ENCODE assay signal across 8 cellular contexts in the genomic region with DNA sequence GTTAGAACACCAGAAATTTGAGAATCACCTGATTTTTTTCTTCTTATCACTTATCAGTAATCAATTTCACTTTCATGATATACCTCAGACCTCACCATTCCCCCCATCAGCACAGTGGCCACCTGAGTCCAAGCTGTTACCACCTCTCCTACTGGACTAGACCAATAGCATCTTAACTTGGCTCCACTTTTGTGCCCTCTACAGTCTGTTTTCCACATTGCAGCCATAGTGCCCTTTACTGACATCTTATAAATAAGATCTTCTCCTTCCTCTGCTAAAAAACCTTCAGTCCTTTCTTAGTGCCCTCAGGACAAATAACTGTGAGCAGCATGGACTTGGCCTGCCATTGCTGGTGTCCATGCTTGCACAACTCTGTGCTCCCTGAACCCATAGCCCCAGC.
DNase-seq lines count a peak whose midpoint lies in the region; ATAC-seq, FAIRE-seq and TF ChIP-seq lines count a peak whose summit lies in the region.

No MANE protein-coding gene starts in this region.

- DNase-seq in EL (peak; percentile 32), erythroblast (lab: John Stamatoyannopoulos, UW) (peak; percentile 64 to 68), small intestine (peak; percentile 44), occipital lobe (lab: John Stamatoyannopoulos, UW) (no peak), C1 segment of cervical spinal cord (lab: John Stamatoyannopoulos, UW) (no peak)

- H3K79me2 ChIP-seq in OCI-LY1 (ENCODE audit: insufficient read depth, low read length): no peaks in the 10 kb centered on the region

- H3K27me3 ChIP-seq in OCI-LY1 (ENCODE audit: insufficient read depth, low read length): no peaks in the 10 kb centered on the region
- no peaks in the 10 kb centered on the region for H3K27me3 ChIP-seq in small intestine (ENCODE audit: control insufficient read depth in 2 of 2, insufficient read depth in 2 of 2, low read length in 2 of 2)

- FAIRE-seq in small intestine (lab: Jason Lieb, UNC): no peak

- peak; percentile 86 for TF ChIP-seq CTCF in OCI-LY1 (IDR thresholded peaks at IDR 0.05; ENCODE audit: low read length)

- no peak overlapping the region for H3K9ac ChIP-seq in OCI-LY1 (ENCODE audit: low read length)

- no peaks in the 10 kb centered on the region for H3K9me2 ChIP-seq in OCI-LY1 (ENCODE audit: low read depth, low read length)

- no peak for TF ChIP-seq POLR2A in erythroblast (IDR thresholded peaks at IDR 0.05; ENCODE audit: low read length)

- no peaks in the 10 kb centered on the region for H3K36me3 ChIP-seq in OCI-LY1 (ENCODE audit: insufficient read depth, low read length)
- no peaks in the 10 kb centered on the region for H3K36me3 ChIP-seq in small intestine (ENCODE audit: control insufficient read depth in 2 of 2, insufficient read depth in 2 of 2, low read length in 2 of 2)

- ATAC-seq in GM19025 (IDR thresholded peaks at IDR 0.05; ENCODE audit: low read depth, unreplicated experiment): peak; percentile 53
- ATAC-seq in HG03045 (IDR thresholded peaks at IDR 0.05; ENCODE audit: unreplicated experiment): peak; percentile 69

- no peak overlapping the region for H3K27ac ChIP-seq in OCI-LY1 (ENCODE audit: low read depth, low read length, poor library complexity, severe bottlenecking)
- no peak overlapping the region for H3K27ac ChIP-seq in small intestine (ENCODE audit: low read depth in 1 of 2, low read length in 1 of 2)

- no peak overlapping the region for H3K4me3 ChIP-seq in OCI-LY1 (ENCODE audit: low read depth, low read length, poor library complexity, severe bottlenecking)
- no peak overlapping the region for H3K4me3 ChIP-seq in small intestine (ENCODE audit: low read depth in 1 of 2, low read length in 2 of 2)

- no peaks in the 10 kb centered on the region for H3K4me1 ChIP-seq in OCI-LY1 (ENCODE audit: insufficient read depth, low read length, severe bottlenecking)
- H3K4me1 ChIP-seq in small intestine (ENCODE audit: control insufficient read depth in 2 of 2, insufficient read depth in 1 of 2, low read depth in 1 of 2, low read length in 1 of 2): no peaks in the 10 kb centered on the region

- no peak overlapping the region for H3K4me2 ChIP-seq in OCI-LY1 (ENCODE audit: low read length)

- H3K9me3 ChIP-seq in OCI-LY1 (ENCODE audit: low read length) (no peaks in the 10 kb centered on the region), small intestine (ENCODE audit: control insufficient read depth, low read depth) (no peaks in the 10 kb centered on the region)

- no peak overlapping the region for H2AFZ ChIP-seq in OCI-LY1 (ENCODE audit: low read length)

- H3F3A ChIP-seq in OCI-LY1 (ENCODE audit: insufficient read depth, low read length): no peaks in the 10 kb centered on the region

- H4K20me1 ChIP-seq in OCI-LY1 (ENCODE audit: insufficient read depth, low read length): no peaks in the 10 kb centered on the region

Comparison
In these comparisons a context has a peak if more than half of its experiments do, and no peak if none do; other contexts are left out.
1. DNase-seq: peak in EL (single experiment), erythroblast (2 of 2) and small intestine (single experiment); none in occipital lobe (single experiment) and C1 segment of cervical spinal cord (0 of 14).